ENCODE assay signal across 1 cellular context in genomic region chr5:95823738-95824609, GRCh38.
TF ChIP-seq lines count a peak whose summit lies in the region.

No MANE protein-coding gene starts in this region.

TF ChIP-seq in K562, 482 proteins besides CTCF, POLR2A, EP300 and RAD21 (continued from another document and continues in another):
- TF ChIP-seq SNAPC5 (CRISPR knock-in tag; IDR thresholded peaks at IDR 0.05) (no peak), THRAP3 (IDR thresholded peaks at IDR 0.05; ENCODE audit: borderline replicate concordance) (no peak), PPARD (CRISPR knock-in tag; IDR thresholded peaks at IDR 0.05) (no peak), MYC (IDR thresholded peaks at IDR 0.05; ENCODE audit: low read depth, low read length) (peak; percentile 25), MYC (CRISPR knock-in tag; IDR thresholded peaks at IDR 0.05; ENCODE audit: borderline replicate concordance, low read depth) (no peak), NFXL1 (CRISPR knock-in tag; IDR thresholded peaks at IDR 0.05) (no peak), RNF219 (CRISPR knock-in tag; IDR thresholded peaks at IDR 0.05) (no peak), RAD51 (IDR thresholded peaks at IDR 0.05; ENCODE audit: borderline replicate concordance, low read depth) (peak; percentile 66), USF1 (CRISPR knock-in tag; IDR thresholded peaks at IDR 0.05) (peak; percentile 86), ARID1B (IDR thresholded peaks at IDR 0.05) (0 out of 2 replicates have a peak, but pooled peaks have one; percentile 9), SPI1 (IDR thresholded peaks at IDR 0.05; ENCODE audit: borderline replicate concordance, low read depth, low read length) (peak; percentile 82; the same call in 1 of the 2 replicates), JUN (IDR thresholded peaks at IDR 0.05; ENCODE audit: borderline replicate concordance, low read depth, low read length) (peak; percentile 51; the same call in 1 of the 2 replicates), JUN (CRISPR knock-in tag; IDR thresholded peaks at IDR 0.05; ENCODE audit: borderline replicate concordance) (no peak), LCOR (CRISPR knock-in tag; IDR thresholded peaks at IDR 0.05) (0 out of 2 replicates have a peak, but pooled peaks have one; percentile 40), TFE3 (CRISPR knock-in tag; IDR thresholded peaks at IDR 0.05) (peak; percentile 16; the same call in 1 of the 2 replicates), ZNF766 (CRISPR knock-in tag; conservative IDR thresholded peaks at IDR 0.05) (no peak), RBBP5 (IDR thresholded peaks at IDR 0.05; ENCODE audit: borderline replicate concordance, insufficient read depth, low read length, poor library complexity, severe bottlenecking) (peak; percentile 30), MAX (CRISPR knock-in tag; IDR thresholded peaks at IDR 0.05) (peak; percentile 28; the same call in 1 of the 2 replicates), ETV1 (tag; conservative IDR thresholded peaks at IDR 0.05; ENCODE audit: low read depth) (0 out of 2 replicates have a peak, but pooled peaks have one; percentile 5), ZNF263 (CRISPR knock-in tag; IDR thresholded peaks at IDR 0.05; ENCODE audit: borderline replicate concordance) (no peak), MAZ (CRISPR knock-in tag; conservative IDR thresholded peaks at IDR 0.05 in 1 of 2, IDR thresholded peaks at IDR 0.05 in 1 of 2) (peak in 1 of 2 experiments; percentile 29; a peak in 1 of 4 replicates), MGA (IDR thresholded peaks at IDR 0.05) (peak; percentile 70), CREB3L1 (IDR thresholded peaks at IDR 0.05; ENCODE audit: borderline replicate concordance, low read depth) (0 out of 2 replicates have a peak, but pooled peaks have one; percentile 56), MXD1 (CRISPR knock-in tag; IDR thresholded peaks at IDR 0.05; ENCODE audit: borderline replicate concordance, poor library complexity, severe bottlenecking) (no peak), KDM5B (IDR thresholded peaks at IDR 0.05; ENCODE audit: insufficient replicate concordance, low read depth, low read length) (peak; percentile 53), SMARCA4 (IDR thresholded peaks at IDR 0.05) (0 out of 2 replicates have a peak, but pooled peaks have one; percentile 12), ZNF124 (CRISPR knock-in tag; IDR thresholded peaks at IDR 0.05) (no peak), CXXC5 (CRISPR knock-in tag; IDR thresholded peaks at IDR 0.05) (peak; percentile 37; the same call in 1 of the 2 replicates), HDGF (IDR thresholded peaks at IDR 0.05) (peak; percentile 40; the same call in 1 of the 2 replicates), E2F6 (IDR thresholded peaks at IDR 0.05; ENCODE audit: borderline replicate concordance in 1 of 2, extremely low read depth in 1 of 2, insufficient read depth in 1 of 2, insufficient read length in 1 of 2, low read depth in 1 of 2, low read length in 1 of 2, poor library complexity in 1 of 2, severe bottlenecking in 1 of 2) (peak; percentile 44 to 67), JUND (IDR thresholded peaks at IDR 0.05; ENCODE audit: borderline replicate concordance, low read depth, low read length) (peak; percentile 60; the same call in 1 of the 2 replicates), JUND (tag; IDR thresholded peaks at IDR 0.05; ENCODE audit: borderline replicate concordance, low read depth, low read length) (0 out of 3 replicates have a peak, but pooled peaks have one; percentile 8), SMAD4 (CRISPR knock-in tag; conservative IDR thresholded peaks at IDR 0.05) (peak; percentile 56; the same call in 1 of the 2 replicates), ZNF175 (CRISPR knock-in tag; IDR thresholded peaks at IDR 0.05; ENCODE audit: low read depth) (peak; percentile 73), ZFX (CRISPR knock-in tag; IDR thresholded peaks at IDR 0.05) (peak; percentile 57), ZNF583 (CRISPR knock-in tag; IDR thresholded peaks at IDR 0.05) (0 out of 2 replicates have a peak, but pooled peaks have one; percentile 49), FOXA1 (IDR thresholded peaks at IDR 0.05; ENCODE audit: borderline replicate concordance) (no peak), RCOR1 (IDR thresholded peaks at IDR 0.05; ENCODE audit: borderline replicate concordance in 1 of 2, low read depth in 2 of 2, low read length in 2 of 2) (peak in 1 of 2 experiments; percentile 12; a peak in 1 of 4 replicates), ATF3 (IDR thresholded peaks at IDR 0.05) (peak; percentile 40; the same call in 1 of the 2 replicates), ATF3 (CRISPR knock-in tag; conservative IDR thresholded peaks at IDR 0.05) (no peak)
